In the genomic region with DNA sequence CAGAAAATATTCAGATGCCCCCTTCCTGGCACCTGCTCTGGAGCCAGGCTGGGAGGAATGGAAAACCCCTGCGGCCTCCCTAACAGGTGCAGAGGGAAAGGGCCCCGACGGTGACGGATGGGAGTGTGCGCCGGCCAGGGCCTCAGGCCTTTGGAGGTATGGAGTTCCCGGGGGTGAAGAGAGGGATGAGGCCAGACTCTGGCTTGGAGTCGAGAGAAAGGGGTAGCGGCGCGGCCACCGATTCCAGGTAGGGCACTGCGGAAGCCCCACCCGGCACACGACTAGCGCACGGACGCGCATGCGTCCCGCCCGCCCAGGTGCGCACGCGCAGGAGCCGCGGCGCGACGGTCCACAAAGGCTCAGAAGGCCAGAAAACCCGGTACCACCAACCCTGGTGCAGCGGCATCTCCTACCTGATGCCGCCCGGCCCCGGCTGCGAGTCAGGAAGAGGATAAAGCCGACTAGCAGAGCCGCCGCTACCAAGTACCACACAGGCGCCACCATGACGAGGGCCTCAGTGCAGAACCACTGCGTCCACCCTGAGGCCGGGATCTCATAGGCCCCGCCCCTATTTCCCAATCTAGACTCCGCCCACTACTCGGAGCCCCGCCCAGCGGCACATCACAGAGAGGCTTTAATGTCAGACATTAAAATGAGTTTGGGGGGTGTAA, we compare ENCODE assay signal across 8 cellular contexts. TPM values are rescaled to one million over a fixed set of nuclear protein-coding genes. Genes with fewer than 3 reads are reported as not detected.
DNase-seq lines count a peak whose midpoint lies in the region; ATAC-seq and TF ChIP-seq lines count a peak whose summit lies in the region.

Gene DDRGK1 (minus strand): TSS at position 559 of the 671 bp plus-strand sequence. CDS start 55 bp downstream, at position 504.

- peak within 1 kb of the TSS; percentile 69 to 93 for H3K27ac ChIP-seq in coronary artery

- intact Hi-C loops in activated CD4-positive, alpha-beta T cell treated with anti-CD3 and anti-CD28 coated beads, Interleukin-2, amount 10 ng/mL, durations not matched to agents 24 days and 14 days (cut with micrococcal nuclease), result loop anchor here (5.0 kb wide), 1 partner anchor 47 kb away; the partner anchor contains the start of genes FASTKD5 and UBOX5

- no peaks in the 10 kb centered on the region for H3K27me3 Mint-ChIP-seq in activated CD4-positive, alpha-beta T cell treated with anti-CD3 and anti-CD28 coated beads, Interleukin-2, amount 10 ng/mL, durations not matched to agents 24 days and 14 days

- H3K4me1 Mint-ChIP-seq in activated CD4-positive, alpha-beta T cell treated with anti-CD3 and anti-CD28 coated beads, Interleukin-2, amount 10 ng/mL, durations not matched to agents 24 days and 14 days, result peaks cover 15% of the 10 kb centered on the region

- H3K36me3 Mint-ChIP-seq in activated CD4-positive, alpha-beta T cell treated with anti-CD3 and anti-CD28 coated beads, Interleukin-2, amount 10 ng/mL, durations not matched to agents 24 days and 14 days (ENCODE audit: low read depth), result peaks cover 25% of the 10 kb centered on the region

- DNase-seq in AG20443 (ENCODE audit: low spot score), result peak; percentile 96
- peak; percentile 50 for DNase-seq in NCI-H524 treated with DMSO at 0.1 percent for 48 hours (lab: John Stamatoyannopoulos, UW)
- DNase-seq in activated CD4-positive, alpha-beta T cell treated with anti-CD3 and anti-CD28 coated beads, Interleukin-2, amount 10 ng/mL, durations not matched to agents 24 days and 14 days, result peak; percentile 98
- peak; percentile 87 for DNase-seq in coronary artery (ENCODE audit: low spot score)
- DNase-seq in left lobe of liver (ENCODE audit: low spot score), result peak; percentile 90
- peak; percentile 93 to 96 for DNase-seq in stimulated activated CD4-positive, alpha-beta T cell treated with anti-CD3 and anti-CD28 coated beads, Interleukin-2, amount 100 ng/mL, for 24 hours

- H3K4me3 Mint-ChIP-seq in activated CD4-positive, alpha-beta T cell treated with anti-CD3 and anti-CD28 coated beads, Interleukin-2, amount 10 ng/mL, durations not matched to agents 24 days and 14 days, result peak within 1 kb of the TSS; percentile 97

- no peak for TF ChIP-seq CTCF in coronary artery (IDR thresholded peaks at IDR 0.05)

- H3K9me3 Mint-ChIP-seq in activated CD4-positive, alpha-beta T cell treated with anti-CD3 and anti-CD28 coated beads, Interleukin-2, amount 10 ng/mL, durations not matched to agents 24 days and 14 days, result no peaks in the 10 kb centered on the region

- peak within 1 kb of the TSS; percentile 86 for H3K4me3 ChIP-seq in coronary artery

- ATAC-seq in GM19043 (IDR thresholded peaks at IDR 0.05; ENCODE audit: low read depth, unreplicated experiment) (peak; percentile 86), HG03354 (IDR thresholded peaks at IDR 0.05; ENCODE audit: poor library complexity, severe bottlenecking, unreplicated experiment) (peak; percentile 83), left lobe of liver (peak; percentile 91)

- peak within 1 kb of the TSS; percentile 97 for H3K27ac Mint-ChIP-seq in activated CD4-positive, alpha-beta T cell treated with anti-CD3 and anti-CD28 coated beads, Interleukin-2, amount 10 ng/mL, durations not matched to agents 24 days and 14 days

RNA-seq across cellular contexts. Expression of gene DDRGK1, which starts in this region (rescaled TPM):
- 59.0 and 70.0 TPM in 2 replicates for total RNA-seq in activated CD4-positive, alpha-beta T cell treated with anti-CD3 and anti-CD28 coated beads, Interleukin-2, amount 10 ng/mL, durations not matched to agents 24 days and 14 days
- 71.0 TPM for total RNA-seq in left lobe of liver

Comparison
In these comparisons a context has a peak if more than half of its experiments do, and no peak if none do; other contexts are left out.
1. Peak in every context shown above with its lines: DNase-seq, ATAC-seq, H3K4me3 ChIP-seq and H3K27ac ChIP-seq.